In the genomic region with DNA sequence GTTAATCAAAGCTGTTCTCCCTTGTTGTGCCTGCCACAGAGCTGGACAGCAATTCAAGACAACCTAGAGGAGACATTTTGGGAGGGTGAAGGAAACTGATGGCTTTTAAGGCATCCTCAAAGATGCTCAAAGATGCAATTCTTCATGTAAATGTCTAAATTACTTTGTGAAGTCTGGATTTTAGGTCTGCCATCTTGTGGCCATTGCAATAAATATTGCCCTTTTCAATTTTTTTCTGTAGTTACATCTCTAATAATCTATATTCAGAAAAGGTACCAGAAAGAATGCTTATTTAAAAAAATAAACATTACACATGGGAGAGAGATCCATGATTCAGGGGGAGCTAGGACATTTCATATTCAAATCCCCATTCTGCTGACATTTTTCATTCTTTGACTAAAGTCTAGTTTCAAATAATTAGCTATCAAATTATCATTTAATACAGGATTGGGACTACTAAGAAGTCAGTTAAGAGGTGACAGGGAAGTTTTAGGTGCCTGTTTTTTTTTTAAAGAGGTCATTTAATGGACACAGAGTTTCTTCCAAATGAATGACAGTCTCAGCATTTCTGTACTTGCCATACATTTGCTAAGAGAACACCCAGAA, we compare ENCODE assay signal across 10 cellular contexts.
DNase-seq lines count a peak whose midpoint lies in the region; TF ChIP-seq lines count a peak whose summit lies in the region.
"Had no signal": no experiment of that assay in that cellular context is flagged by ENCODE, and none has a peak within 500 bp of the region (broad histone marks: within the 10 kb centered on the region; RNA-seq: fewer than 3 reads in every experiment).

No MANE protein-coding gene starts in this region.

- H4K20me1 ChIP-seq in fibroblast of lung (ENCODE audit: control insufficient read depth, extremely low read depth, insufficient read depth, low read length): no peaks in the 10 kb centered on the region

- H3K27ac Mint-ChIP-seq in activated naive CD4-positive, alpha-beta T cell treated with anti-CD3 and anti-CD28 coated beads, Interleukin-2, amount 10 ng/mL, durations not matched to agents 7 days and 5 days: no peak overlapping the region
- H3K27ac Mint-ChIP-seq in activated naive CD8-positive, alpha-beta T cell treated with anti-CD3 and anti-CD28 coated beads for 36 hours: no peak overlapping the region
- H3K27ac Mint-ChIP-seq: activated CD4-positive, alpha-beta T cell treated with anti-CD3 and anti-CD28 coated beads for 36 hours; stimulated activated naive B cell treated with anti-CD40 and anti-IgM and Interleukin-4, amounts not matched to agents 10 μg/mL and 1 μg/mL and 100 μg/mL, for 72 hours had no signal

- H3K9me3 ChIP-seq in fibroblast of lung (ENCODE audit: control insufficient read depth, insufficient read depth, low read depth, low read length): no peaks in the 10 kb centered on the region

- no peak overlapping the region for H3K4me2 ChIP-seq in fibroblast of lung (ENCODE audit: extremely low read depth, insufficient read depth, low read length)

- no peak overlapping the region for H3K4me3 ChIP-seq in fibroblast of lung (replicated peaks in 1 of 4; ENCODE audit: control extremely low read depth in 1 of 4, insufficient read depth in 1 of 4, low read depth in 3 of 4, low read length in 4 of 4)

- peaks cover 3% of the 10 kb centered on the region for H3K4me1 ChIP-seq in fibroblast of lung (ENCODE audit: control insufficient read depth, extremely low read depth, insufficient read depth, low read length)

- no peak overlapping the region for H3K27ac ChIP-seq in fibroblast of lung (ENCODE audit: insufficient read depth, low read length)

- H3K79me2 ChIP-seq in fibroblast of lung (ENCODE audit: control insufficient read depth, insufficient read depth, low read length): no peaks in the 10 kb centered on the region

- H3K36me3 Mint-ChIP-seq in activated naive CD4-positive, alpha-beta T cell treated with anti-CD3 and anti-CD28 coated beads, Interleukin-2, amount 10 ng/mL, durations not matched to agents 7 days and 5 days: no peaks in the 10 kb centered on the region
- H3K36me3 Mint-ChIP-seq in activated naive CD8-positive, alpha-beta T cell treated with anti-CD3 and anti-CD28 coated beads for 36 hours: no peaks in the 10 kb centered on the region
- H3K36me3 Mint-ChIP-seq: stimulated activated naive B cell treated with anti-CD40 and anti-IgM and Interleukin-4, amounts not matched to agents 10 μg/mL and 1 μg/mL and 100 μg/mL, for 72 hours had no signal

- DNase-seq in NCI-H748 (lab: John Stamatoyannopoulos, UW; ENCODE audit: unreplicated experiment) (peak; percentile 16), NCI-H748 treated with DMSO at 0.1 percent for 48 hours (lab: John Stamatoyannopoulos, UW) (no peak), OCI-M1 (lab: John Stamatoyannopoulos, UW) (peak; percentile 1), fibroblast of lung (ENCODE audit: low read depth in 2 of 2) (peak in 1 of 2 donors; percentile 51), stromal cell of bone marrow (ENCODE audit: low read depth) (peak; percentile 2), C1 segment of cervical spinal cord (lab: John Stamatoyannopoulos, UW) (no peak)
- DNase-seq in activated naive CD4-positive, alpha-beta T cell treated with anti-CD3 and anti-CD28 coated beads, Interleukin-2, amount 10 ng/mL, durations not matched to agents 7 days and 5 days: no peak
- no peak for DNase-seq in activated naive CD8-positive, alpha-beta T cell treated with anti-CD3 and anti-CD28 coated beads for 36 hours
- DNase-seq: activated CD4-positive, alpha-beta T cell treated with anti-CD3 and anti-CD28 coated beads for 36 hours; stimulated activated naive B cell treated with anti-CD40 and anti-IgM and Interleukin-4, amounts not matched to agents 10 μg/mL and 1 μg/mL and 100 μg/mL, for 72 hours had no signal

- H3K27me3 ChIP-seq in fibroblast of lung (ENCODE audit: control insufficient read depth, insufficient read depth, low read length): no peaks in the 10 kb centered on the region

- no peak overlapping the region for H3K9ac ChIP-seq in fibroblast of lung (ENCODE audit: insufficient read depth, low read length)

- CTCF ChIA-PET in activated naive CD4-positive, alpha-beta T cell treated with anti-CD3 and anti-CD28 coated beads, Interleukin-2, amount 10 ng/mL, durations not matched to agents 7 days and 5 days (lab: Charles Lee): interaction anchor here (1.2 kb wide), 1 partner anchor 1808 kb away, joined by 3 read pairs; no protein-coding TSS in a partner anchor

- H3K4me3 Mint-ChIP-seq in activated naive CD4-positive, alpha-beta T cell treated with anti-CD3 and anti-CD28 coated beads, Interleukin-2, amount 10 ng/mL, durations not matched to agents 7 days and 5 days: no peak overlapping the region
- no peak overlapping the region for H3K4me3 Mint-ChIP-seq in activated naive CD8-positive, alpha-beta T cell treated with anti-CD3 and anti-CD28 coated beads for 36 hours
- H3K4me3 Mint-ChIP-seq: activated CD4-positive, alpha-beta T cell treated with anti-CD3 and anti-CD28 coated beads for 36 hours; stimulated activated naive B cell treated with anti-CD40 and anti-IgM and Interleukin-4, amounts not matched to agents 10 μg/mL and 1 μg/mL and 100 μg/mL, for 72 hours had no signal

- no peaks in the 10 kb centered on the region for H3K4me1 Mint-ChIP-seq in activated naive CD4-positive, alpha-beta T cell treated with anti-CD3 and anti-CD28 coated beads, Interleukin-2, amount 10 ng/mL, durations not matched to agents 7 days and 5 days
- no peaks in the 10 kb centered on the region for H3K4me1 Mint-ChIP-seq in activated naive CD8-positive, alpha-beta T cell treated with anti-CD3 and anti-CD28 coated beads for 36 hours
- H3K4me1 Mint-ChIP-seq: activated CD4-positive, alpha-beta T cell treated with anti-CD3 and anti-CD28 coated beads for 36 hours; stimulated activated naive B cell treated with anti-CD40 and anti-IgM and Interleukin-4, amounts not matched to agents 10 μg/mL and 1 μg/mL and 100 μg/mL, for 72 hours had no signal

- no peaks in the 10 kb centered on the region for H3K27me3 Mint-ChIP-seq in activated naive CD4-positive, alpha-beta T cell treated with anti-CD3 and anti-CD28 coated beads, Interleukin-2, amount 10 ng/mL, durations not matched to agents 7 days and 5 days
- no peaks in the 10 kb centered on the region for H3K27me3 Mint-ChIP-seq in activated naive CD8-positive, alpha-beta T cell treated with anti-CD3 and anti-CD28 coated beads for 36 hours
- H3K27me3 Mint-ChIP-seq: stimulated activated naive B cell treated with anti-CD40 and anti-IgM and Interleukin-4, amounts not matched to agents 10 μg/mL and 1 μg/mL and 100 μg/mL, for 72 hours had no signal

- H3K36me3 ChIP-seq in fibroblast of lung (ENCODE audit: control insufficient read depth, insufficient read depth, low read length): no peaks in the 10 kb centered on the region

- no peak overlapping the region for H2AFZ ChIP-seq in fibroblast of lung (ENCODE audit: low read length)

- TF ChIP-seq CTCF in fibroblast of lung (conservative IDR thresholded peaks at IDR 0.05 in 1 of 2, IDR thresholded peaks at IDR 0.05 in 1 of 2; ENCODE audit: low read depth in 1 of 2, low read length in 2 of 2): peak; percentile 41 to 49

- peaks cover 2% of the 10 kb centered on the region for H3K9me3 Mint-ChIP-seq in activated naive CD4-positive, alpha-beta T cell treated with anti-CD3 and anti-CD28 coated beads, Interleukin-2, amount 10 ng/mL, durations not matched to agents 7 days and 5 days
- H3K9me3 Mint-ChIP-seq in activated naive CD8-positive, alpha-beta T cell treated with anti-CD3 and anti-CD28 coated beads for 36 hours: no peaks in the 10 kb centered on the region

Comparison
In these comparisons a context has a peak if more than half of its experiments do, and no peak if none do; other contexts are left out.
1. DNase-seq: peak in NCI-H748 (single experiment), OCI-M1 (single experiment) and stromal cell of bone marrow (single experiment); none in NCI-H748 treated with DMSO at 0.1 percent for 48 hours (single experiment), activated naive CD4-positive, alpha-beta T cell treated with anti-CD3 and anti-CD28 coated beads, Interleukin-2, amount 10 ng/mL, durations not matched to agents 7 days and 5 days (single experiment), activated naive CD8-positive, alpha-beta T cell treated with anti-CD3 and anti-CD28 coated beads for 36 hours (single experiment) and C1 segment of cervical spinal cord (0 of 14).